Comparison of ENCODE assay signal across 9 cellular contexts in genomic region chrX:133005038-133005437, GRCh38. TPM values are rescaled to one million over a fixed set of nuclear protein-coding genes. Genes with fewer than 3 reads are reported as not detected.
DNase-seq lines count a peak whose midpoint lies in the region; ATAC-seq and TF ChIP-seq lines count a peak whose summit lies in the region.
"Had no signal": no experiment of that assay in that cellular context is flagged by ENCODE, and none has a peak within 500 bp of the region (broad histone marks: within the 10 kb centered on the region; RNA-seq: fewer than 3 reads in every experiment).

No MANE protein-coding gene starts in this region.

- TF ChIP-seq RAD21 in liver (IDR thresholded peaks at IDR 0.05): peak; percentile 43 to 74

- no peaks in the 10 kb centered on the region for H3K4me1 ChIP-seq in adrenal gland (replicated peaks in 1 of 2)
- H3K4me1 ChIP-seq in liver (ENCODE audit: control insufficient read depth in 4 of 4, insufficient read depth in 4 of 4, low read length in 3 of 4): no peaks in the 10 kb centered on the region

- H3K36me3 ChIP-seq in H7 (replicated peaks; ENCODE audit: control insufficient read depth, insufficient read depth, low read length) (no peaks in the 10 kb centered on the region), adrenal gland (replicated peaks in 1 of 2) (no peaks in the 10 kb centered on the region), liver (ENCODE audit: control insufficient read depth in 4 of 4, insufficient read depth in 3 of 4, low read depth in 1 of 4, low read length in 3 of 4) (no peaks in the 10 kb centered on the region)

- H3K4me3 ChIP-seq in H7 (ENCODE audit: insufficient read depth, low read depth, low read length) (no peak overlapping the region), adrenal gland (no peak overlapping the region), liver (ENCODE audit: low read depth in 1 of 3, low read length in 3 of 3) (no peak overlapping the region)

- H3K9me3 ChIP-seq in adrenal gland (replicated peaks in 1 of 3): no peaks in the 10 kb centered on the region
- peaks cover 0 to 3% (median 0%) of the 10 kb centered on the region in 4 donors for H3K9me3 ChIP-seq in liver (ENCODE audit: control insufficient read depth in 4 of 4, low read length in 3 of 4)

- no peak overlapping the region for H3K27ac Mint-ChIP-seq in CD14-positive monocyte
- H3K27ac Mint-ChIP-seq: activated naive CD4-positive, alpha-beta T cell treated with anti-CD3 and anti-CD28 coated beads, Interleukin-2, amount 50 U/mL, for 24 hours had no signal

- intact Hi-C loops in CD14-positive monocyte (cut with micrococcal nuclease) (no loop called here), adrenal gland (cut with DNase I) (no loop called here), left colon (cut with DNase I, micrococcal nuclease) (no loop called here)

- TF ChIP-seq POLR2A in adrenal gland (IDR thresholded peaks at IDR 0.05): no peak

- H3K27me3 Mint-ChIP-seq in CD14-positive monocyte (ENCODE audit: low read depth in 3 of 3): peaks cover 0 to 9% (median 0%) of the 10 kb centered on the region in 3 donors
- H3K27me3 Mint-ChIP-seq: activated naive CD4-positive, alpha-beta T cell treated with anti-CD3 and anti-CD28 coated beads, Interleukin-2, amount 50 U/mL, for 24 hours had no signal

- no peaks in the 10 kb centered on the region for H3K36me3 Mint-ChIP-seq in CD14-positive monocyte
- H3K36me3 Mint-ChIP-seq: activated naive CD4-positive, alpha-beta T cell treated with anti-CD3 and anti-CD28 coated beads, Interleukin-2, amount 50 U/mL, for 24 hours had no signal

- 13 to 21% (median 15%) methylated on average over 2 of the region's 2 CpGs for WGBS in adrenal gland, 4 donors
- 25% methylated on average over 2 of the region's 2 CpGs for WGBS in liver

- no peak for DNase-seq in CD14-positive monocyte (ENCODE audit: low spot score)
- DNase-seq in H7: peak; percentile 48
- DNase-seq in adrenal gland: no peak
- DNase-seq in GF-D8 (lab: John Stamatoyannopoulos, UW): no peak
- no peak for DNase-seq in left colon
- no peak for DNase-seq in NCI-H128 (lab: John Stamatoyannopoulos, UW; ENCODE audit: unreplicated experiment)

- H3K27ac ChIP-seq in adrenal gland (no peak overlapping the region), liver (ENCODE audit: low read depth in 1 of 2, low read length in 2 of 2) (no peak overlapping the region)

- peaks cover 0 to 12% (median 7%) of the 10 kb centered on the region in 7 donors for H3K9me3 Mint-ChIP-seq in CD14-positive monocyte
- H3K9me3 Mint-ChIP-seq: activated naive CD4-positive, alpha-beta T cell treated with anti-CD3 and anti-CD28 coated beads, Interleukin-2, amount 50 U/mL, for 24 hours had no signal

- no peaks in the 10 kb centered on the region for H3K27me3 ChIP-seq in H7 (ENCODE audit: control insufficient read depth, insufficient read depth, low read length)
- peaks cover 8% of the 10 kb centered on the region for H3K27me3 ChIP-seq in adrenal gland
- H3K27me3 ChIP-seq in liver (ENCODE audit: control insufficient read depth in 4 of 4, insufficient read depth in 4 of 4, low read length in 3 of 4): peaks cover 0 to 5% (median 0%) of the 10 kb centered on the region in 4 donors

- no peak overlapping the region for H3K9ac ChIP-seq in liver (ENCODE audit: low read depth in 1 of 2, low read length in 2 of 2)

- H3K4me3 Mint-ChIP-seq in CD14-positive monocyte: no peak overlapping the region
- H3K4me3 Mint-ChIP-seq: activated naive CD4-positive, alpha-beta T cell treated with anti-CD3 and anti-CD28 coated beads, Interleukin-2, amount 50 U/mL, for 24 hours had no signal

- ATAC-seq in left colon (no peak), GM18519 (IDR thresholded peaks at IDR 0.05; ENCODE audit: low FRiP score, unreplicated experiment) (no peak)

- TF ChIP-seq CTCF in CD14-positive monocyte (IDR thresholded peaks at IDR 0.05) (peak; percentile 34), adrenal gland (IDR thresholded peaks at IDR 0.05) (peak; percentile 19 to 55 (median 35)), liver (IDR thresholded peaks at IDR 0.05; ENCODE audit: low read depth, low read length, missing input control) (peak; percentile 31)

- H3K4me1 Mint-ChIP-seq in CD14-positive monocyte: no peaks in the 10 kb centered on the region
- H3K4me1 Mint-ChIP-seq: activated naive CD4-positive, alpha-beta T cell treated with anti-CD3 and anti-CD28 coated beads, Interleukin-2, amount 50 U/mL, for 24 hours had no signal

TF ChIP-seq in liver, 16 proteins besides CTCF, POLR2A, EP300 and RAD21:
- TF ChIP-seq YY1 (IDR thresholded peaks at IDR 0.05) (no peak), GABPA (IDR thresholded peaks at IDR 0.05 in 1 of 2, conservative IDR thresholded peaks at IDR 0.05 in 1 of 2) (no peak), FOXA1 (IDR thresholded peaks at IDR 0.05) (no peak), HNF4G (IDR thresholded peaks at IDR 0.05) (no peak), HNF4A (conservative IDR thresholded peaks at IDR 0.05) (no peak), ZBTB33 (IDR thresholded peaks at IDR 0.05) (no peak), FOXA2 (IDR thresholded peaks at IDR 0.05) (no peak)
TF ChIP-seq in liver: peak in this region for 0.

RNA-seq across cellular contexts. Expression of gene HS6ST2, which starts 46.6 kb away (rescaled TPM):
- polyA plus RNA-seq in CD14-positive monocyte (not detected), adrenal gland (1 to 10 TPM in 1 of 3 donors, under 1 TPM in 2; 0.24 to 2.4 (median 0.40) TPM), liver (under 1 TPM in 1 of 2 donors, not detected in 1; 0.01 TPM)
- 6.8 and 9.3 TPM in 2 replicates for total RNA-seq in H7 (2014; rRNA removed; shearing (Covaris generic))
- total RNA-seq in adrenal gland (1 to 10 TPM in 5 of 8 donors, under 1 TPM in 3; 0.32 to 1.9 (median 1.3) TPM), liver (1 to 10 TPM in 1 of 2 donors, under 1 TPM in 1; under 0.01 to 1.4 TPM), left colon (under 1 TPM; 0.70 to 0.87 TPM)
